Comparison of ENCODE assay signal across 16 cellular contexts in the genomic region with DNA sequence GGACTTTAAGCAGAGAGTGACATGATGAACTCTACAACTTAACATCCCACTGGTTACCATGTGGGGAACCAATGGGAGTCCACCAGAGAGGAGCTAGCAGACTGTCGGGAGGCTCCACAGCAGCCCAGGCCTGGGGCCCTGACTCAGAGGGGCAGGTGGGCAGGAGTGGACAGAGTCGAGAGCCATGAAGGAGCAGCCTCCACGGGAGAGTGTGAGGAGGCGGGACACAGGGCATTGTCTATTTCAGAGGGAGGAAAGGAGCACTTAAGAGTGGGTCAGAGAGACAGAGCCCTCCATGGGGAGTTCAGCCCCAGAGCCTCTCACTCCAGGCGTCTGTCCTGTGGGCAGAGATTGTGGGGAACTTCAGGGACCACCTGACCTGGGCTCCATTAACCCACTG.
A peak's percentile ranks its signal among the peaks of the same experiment; 100 is the strongest.
DNase-seq lines count a peak whose midpoint lies in the region; ATAC-seq and TF ChIP-seq lines count a peak whose summit lies in the region.
"Had no signal": no experiment of that assay in that cellular context is flagged by ENCODE, and none has a peak within 500 bp of the region (broad histone marks: within the 10 kb centered on the region; RNA-seq: fewer than 3 reads in every experiment).

No MANE protein-coding gene starts in this region.

- no peak for ATAC-seq in activated CD8-positive, alpha-beta memory T cell treated with anti-CD3 and anti-CD28 coated beads, Interleukin-2, amount 10 ng/mL, durations not matched to agents 7 days and 5 days
- ATAC-seq in GM21381 (IDR thresholded peaks at IDR 0.05; ENCODE audit: unreplicated experiment): no peak
- ATAC-seq: HCT116 had no signal

- H3K9me3 Mint-ChIP-seq in activated CD8-positive, alpha-beta memory T cell treated with anti-CD3 and anti-CD28 coated beads, Interleukin-2, amount 10 ng/mL, durations not matched to agents 7 days and 5 days (ENCODE audit: low read depth): no peaks in the 10 kb centered on the region
- no peaks in the 10 kb centered on the region for H3K9me3 Mint-ChIP-seq in chondrocyte (ENCODE audit: low read depth)

- no peaks in the 10 kb centered on the region for H3K36me3 Mint-ChIP-seq in activated CD8-positive, alpha-beta memory T cell treated with anti-CD3 and anti-CD28 coated beads, Interleukin-2, amount 10 ng/mL, durations not matched to agents 7 days and 5 days
- no peaks in the 10 kb centered on the region for H3K36me3 Mint-ChIP-seq in chondrocyte (ENCODE audit: low read depth)

- no peaks in the 10 kb centered on the region for H3K9me3 ChIP-seq in stomach
- H3K9me3 ChIP-seq: Peyer's patch had no signal

- WGBS in stomach, 5 donors: 49 to 78% (median 69%) methylated on average over 5 of the region's 5 CpGs

- H3K4me1 ChIP-seq in stomach: no peaks in the 10 kb centered on the region
- H3K4me1 ChIP-seq: Peyer's patch had no signal

- TF ChIP-seq CTCF in chondrocyte (IDR thresholded peaks at IDR 0.05): no peak
- no peak for TF ChIP-seq CTCF in stomach (IDR thresholded peaks at IDR 0.05)
- TF ChIP-seq CTCF in GM20000 (IDR thresholded peaks at IDR 0.05; ENCODE audit: extremely low read depth, missing control alignments): no peak

- TF ChIP-seq EP300 in stomach (IDR thresholded peaks at IDR 0.05): no peak

- DNase-seq in activated CD8-positive, alpha-beta memory T cell treated with anti-CD3 and anti-CD28 coated beads, Interleukin-2, amount 10 ng/mL, durations not matched to agents 7 days and 5 days: peak; percentile 26
- no peak for DNase-seq in activated CD8-positive, alpha-beta memory T cell treated with anti-CD3 and anti-CD28 coated beads, Interleukin-2, amount 50 U/mL, for 4 hours
- peak; percentile 62 for DNase-seq in chondrocyte (ENCODE audit: low spot score)
- peak; percentile 76 for DNase-seq in mesenteric fat pad (ENCODE audit: low spot score)
- DNase-seq in stomach: peak; percentile 16
- no peak for DNase-seq in GM20000 (ENCODE audit: low spot score)
- no peak for DNase-seq in midbrain (lab: John Stamatoyannopoulos, UW)
- DNase-seq: C1 segment of cervical spinal cord, DMS 273 treated with DMSO at 0.1 percent for 48 hours, NCI-H1417, NCI-H2029, NCI-H510A had no signal

- no peak overlapping the region for H3K4me3 ChIP-seq in stomach
- H3K4me3 ChIP-seq: Peyer's patch had no signal

- no peak overlapping the region for H3K4me3 Mint-ChIP-seq in activated CD8-positive, alpha-beta memory T cell treated with anti-CD3 and anti-CD28 coated beads, Interleukin-2, amount 10 ng/mL, durations not matched to agents 7 days and 5 days
- no peak overlapping the region for H3K4me3 Mint-ChIP-seq in chondrocyte (ENCODE audit: unreplicated experiment)
- H3K4me3 Mint-ChIP-seq: IgD-negative memory B cell had no signal

- intact Hi-C loops in stomach (cut with DNase I; ENCODE audit: low total_unique reads): no loop called here

- no peaks in the 10 kb centered on the region for H3K4me1 Mint-ChIP-seq in activated CD8-positive, alpha-beta memory T cell treated with anti-CD3 and anti-CD28 coated beads, Interleukin-2, amount 10 ng/mL, durations not matched to agents 7 days and 5 days
- H3K4me1 Mint-ChIP-seq in chondrocyte (ENCODE audit: low read depth): peaks cover 4% of the 10 kb centered on the region
- H3K4me1 Mint-ChIP-seq: IgD-negative memory B cell had no signal

- H3K27ac ChIP-seq in stomach: no peak overlapping the region
- H3K27ac ChIP-seq: Peyer's patch had no signal

- no peak overlapping the region for H3K27ac Mint-ChIP-seq in activated CD8-positive, alpha-beta memory T cell treated with anti-CD3 and anti-CD28 coated beads, Interleukin-2, amount 10 ng/mL, durations not matched to agents 7 days and 5 days
- H3K27ac Mint-ChIP-seq in chondrocyte (ENCODE audit: unreplicated experiment): no peak overlapping the region

- CTCF ChIA-PET in activated CD8-positive, alpha-beta memory T cell treated with anti-CD3 and anti-CD28 coated beads, Interleukin-2, amount 10 ng/mL, durations not matched to agents 7 days and 5 days (lab: Charles Lee): no interaction called here

- H3K27me3 ChIP-seq in stomach: peaks cover 0 to 10% (median 5%) of the 10 kb centered on the region in 3 donors
- H3K27me3 ChIP-seq: Peyer's patch had no signal

- H3K27me3 Mint-ChIP-seq in activated CD8-positive, alpha-beta memory T cell treated with anti-CD3 and anti-CD28 coated beads, Interleukin-2, amount 10 ng/mL, durations not matched to agents 7 days and 5 days: no peaks in the 10 kb centered on the region
- peaks cover 19% of the 10 kb centered on the region for H3K27me3 Mint-ChIP-seq in chondrocyte (ENCODE audit: low read depth)

- no peaks in the 10 kb centered on the region for H3K36me3 ChIP-seq in stomach
- H3K36me3 ChIP-seq: Peyer's patch had no signal

- TF ChIP-seq POLR2A in stomach (IDR thresholded peaks at IDR 0.05): no peak

Comparison
In these comparisons a context has a peak if more than half of its experiments do, and no peak if none do; other contexts are left out.
1. DNase-seq: peak in activated CD8-positive, alpha-beta memory T cell treated with anti-CD3 and anti-CD28 coated beads, Interleukin-2, amount 10 ng/mL, durations not matched to agents 7 days and 5 days (single experiment), chondrocyte (single experiment), mesenteric fat pad (single experiment) and stomach (single experiment); none in activated CD8-positive, alpha-beta memory T cell treated with anti-CD3 and anti-CD28 coated beads, Interleukin-2, amount 50 U/mL, for 4 hours (single experiment), GM20000 (single experiment) and midbrain (single experiment).